Comparison of ENCODE assay signal across 10 cellular contexts in the genomic region with DNA sequence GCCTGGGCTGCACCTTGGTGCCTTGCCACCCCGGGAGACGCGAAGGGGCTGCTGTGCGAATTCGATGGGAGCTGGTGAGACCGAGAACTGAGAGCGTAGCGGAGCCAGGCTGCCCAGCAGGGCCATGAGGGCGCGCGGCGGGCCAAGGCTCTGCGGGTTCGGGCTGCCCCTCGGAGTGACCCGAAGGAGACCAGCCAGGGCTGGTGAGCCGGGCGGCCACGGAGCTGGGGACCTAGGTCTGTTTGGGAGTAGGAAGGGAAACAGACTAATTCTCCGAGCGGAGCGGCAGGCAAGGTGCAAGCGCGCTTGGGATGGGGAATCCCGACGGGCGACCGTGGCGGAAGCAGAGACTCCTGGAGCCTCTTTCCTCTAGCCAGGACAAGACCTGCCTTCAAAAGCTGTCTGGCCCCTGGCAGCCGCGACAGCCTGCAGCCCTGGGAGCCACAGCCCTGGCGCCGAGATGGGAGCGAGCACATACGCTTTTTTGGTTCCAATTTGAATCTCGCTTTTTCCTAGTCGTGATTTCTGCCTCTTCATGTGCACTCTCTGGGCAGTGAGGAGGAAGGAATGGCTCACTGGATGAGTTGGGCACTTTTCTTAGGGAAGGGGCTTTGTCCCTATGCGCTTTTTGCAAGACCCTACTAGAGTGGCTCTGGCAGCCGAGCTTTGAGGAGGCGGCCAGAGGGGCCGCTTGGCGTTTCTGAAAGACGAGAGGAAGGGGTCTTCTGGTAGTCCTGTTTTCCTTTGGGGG. TPM values are rescaled to one million over a fixed set of nuclear protein-coding genes. Genes with fewer than 3 reads are reported as not detected.
A peak's percentile ranks its signal among the peaks of the same experiment; 100 is the strongest.
DNase-seq lines count a peak whose midpoint lies in the region; ATAC-seq and TF ChIP-seq lines count a peak whose summit lies in the region.
"Had no signal": no experiment of that assay in that cellular context is flagged by ENCODE, and none has a peak within 500 bp of the region (broad histone marks: within the 10 kb centered on the region; RNA-seq: fewer than 3 reads in every experiment).

No MANE protein-coding gene starts in this region.

- no peak for TF ChIP-seq CTCF in BE2C (IDR thresholded peaks at IDR 0.05; ENCODE audit: low read depth, low read length)
- no peak for TF ChIP-seq CTCF in Panc1 (IDR thresholded peaks at IDR 0.05)
- TF ChIP-seq CTCF in cardiac muscle cell (IDR thresholded peaks at IDR 0.05; ENCODE audit: low read depth, low read length): no peak
- TF ChIP-seq CTCF in ovary (IDR thresholded peaks at IDR 0.05): no peak

- TF ChIP-seq POLR2A in ovary (IDR thresholded peaks at IDR 0.05): no peak

- H3K27ac ChIP-seq in Panc1 (ENCODE audit: low read length): no peak overlapping the region
- H3K27ac ChIP-seq in cardiac muscle cell: no peak overlapping the region
- no peak overlapping the region for H3K27ac ChIP-seq in ovary

- intact Hi-C loops in Panc1 (cut with micrococcal nuclease; ENCODE audit: unreplicated experiment): no loop called here
- intact Hi-C loops in ovary (cut with DNase I): no loop called here

- 0 to 1% (median 0%) methylated on average over 43 of the region's 43 CpGs for WGBS in ovary, 3 donors

- TF ChIP-seq EP300 in ovary (IDR thresholded peaks at IDR 0.05): no peak

- ATAC-seq in Panc1 (peak; percentile 74), HG03135 (IDR thresholded peaks at IDR 0.05; ENCODE audit: unreplicated experiment) (no peak)
- ATAC-seq: left colon had no signal

- H3K36me3 ChIP-seq in BE2C (no peaks in the 10 kb centered on the region), Panc1 (ENCODE audit: control insufficient read depth, insufficient read depth, low read length) (no peaks in the 10 kb centered on the region), cardiac muscle cell (no peaks in the 10 kb centered on the region), ovary (no peaks in the 10 kb centered on the region)

- DNase-seq in BE2C: no peak
- DNase-seq in Panc1 (ENCODE audit: low read depth, low spot score): no peak
- DNase-seq in cardiac muscle cell (ENCODE audit: low read depth in 1 of 2, low spot score in 1 of 2): peak in 1 of 2 donors; percentile 54
- peak in 1 of 5 donors; percentile 20 for DNase-seq in ovary
- DNase-seq in HT-29 (ENCODE audit: low spot score): no peak
- no peak for DNase-seq in NOMO-1 treated with DMSO at 0.1 percent for 48 hours (lab: John Stamatoyannopoulos, UW; ENCODE audit: unreplicated experiment)
- no peak for DNase-seq in glomerular visceral epithelial cell (ENCODE audit: extremely low spot score)
- DNase-seq: activated B cell treated with CpG ODN at 0.5 μM for 24 hours, left colon had no signal

- POLR2A ChIA-PET in Panc1 (lab: Charles Lee): no interaction called here

- in situ Hi-C loops in Panc1 (cut with HindIII; ENCODE audit: low pct_unique_long_range_greater_than_20kb, low sequenced_read_pairs): no loop called here

- H3K4me1 ChIP-seq in BE2C (no peaks in the 10 kb centered on the region), Panc1 (ENCODE audit: control insufficient read depth, insufficient read depth, low read length) (peaks cover 8% of the 10 kb centered on the region; the same call in 1 of the 2 replicates), cardiac muscle cell (ENCODE audit: low read depth) (no peaks in the 10 kb centered on the region), ovary (ENCODE audit: insufficient read depth) (peaks cover 5% of the 10 kb centered on the region)

- H3K4me3 ChIP-seq in BE2C (ENCODE audit: low read depth, low read length) (peak overlapping the region; percentile 42), Panc1 (ENCODE audit: low read depth in 2 of 2, low read length in 2 of 2) (peak overlapping the region; percentile 22 to 24; a peak in 3 of 4 replicates), cardiac muscle cell (peak overlapping the region; percentile 80), ovary (peak overlapping the region; percentile 39)

- CTCF ChIA-PET in Panc1 (lab: Charles Lee): no interaction called here

- H3K27me3 ChIP-seq in BE2C (peaks cover 46% of the 10 kb centered on the region), Panc1 (ENCODE audit: control insufficient read depth, insufficient read depth, low read length) (peaks cover 53% of the 10 kb centered on the region), cardiac muscle cell (peaks cover 54% of the 10 kb centered on the region), ovary (no peaks in the 10 kb centered on the region)

- H3K9me3 ChIP-seq in BE2C (no peaks in the 10 kb centered on the region), Panc1 (ENCODE audit: control insufficient read depth, insufficient read depth, low read depth, low read length) (no peaks in the 10 kb centered on the region), cardiac muscle cell (ENCODE audit: low read depth) (no peaks in the 10 kb centered on the region), ovary (no peaks in the 10 kb centered on the region)

- BruUV-seq in Panc1 (replicated peaks; lab: Mats Ljungman, UMichigan): no TSS peak

RNA-seq across cellular contexts. Expression of a gene that starts 0.8 kb away (rescaled TPM):
- polyA plus RNA-seq in BE2C (2012; ENCODE audit: insufficient read depth, insufficient read length, low read depth): 0.80 TPM
- total RNA-seq in Panc1 (2021; ENCODE audit: unreplicated experiment) (not detected), cardiac muscle cell (1.7 and 2.5 TPM in 2 replicates), ovary (1 to 10 TPM in 3 of 7 donors, under 1 TPM in 3, not detected in 1; 0.10 to 6.8 (median 1.1) TPM)
- not detected for polyA plus RNA-seq in Panc1 (2012; ENCODE audit: insufficient read length)
- polyA plus RNA-seq in cardiac muscle cell (0.39 and 2.4 TPM in 2 replicates), ovary (1 to 10 TPM in 1 of 2 donors, under 1 TPM in 1; 0.91 to 2.0 TPM)
- total RNA-seq in HT-29 (2014; rRNA removed; shearing (Covaris generic)): not detected in 2 replicates
- total RNA-seq: activated B cell treated with CpG ODN at 0.5 μM for 24 hours had no signal

Comparison
In these comparisons a context has a peak if more than half of its experiments do, and no peak if none do; other contexts are left out.
1. H3K4me3 ChIP-seq: peak in every context shown above with its lines; median percentile 80 in cardiac muscle cell; 42 in BE2C; 39 in ovary; 23 in Panc1.